ENCODE assay signal across 12 cellular contexts in genomic region chr1:25486602-25487001, GRCh38. TPM values are rescaled to one million over a fixed set of nuclear protein-coding genes. Genes with fewer than 3 reads are reported as not detected.
A peak's percentile ranks its signal among the peaks of the same experiment; 100 is the strongest.
DNase-seq lines count a peak whose midpoint lies in the region; ATAC-seq, FAIRE-seq and TF ChIP-seq lines count a peak whose summit lies in the region.
"Had no signal": no experiment of that assay in that cellular context is flagged by ENCODE, and none has a peak within 500 bp of the region (broad histone marks: within the 10 kb centered on the region; RNA-seq: fewer than 3 reads in every experiment).

No MANE protein-coding gene starts in this region.

- H3K14ac ChIP-seq in H1 (ENCODE audit: insufficient read length) = no peak overlapping the region

- no peak overlapping the region for H4K5ac ChIP-seq in H1 (ENCODE audit: insufficient read length, low read depth, low read length)

- no peaks in the 10 kb centered on the region for H3K9me3 ChIP-seq in H1 (ENCODE audit: insufficient read depth in 2 of 2, low read depth in 1 of 2, low read length in 1 of 2)
- H3K9me3 ChIP-seq: lower lobe of right lung had no signal

- no peak overlapping the region for H3K4me2 ChIP-seq in H1 (ENCODE audit: insufficient read depth in 1 of 2, low read depth in 2 of 2, low read length in 2 of 2)

- POLR2A ChIA-PET in activated CD8-positive, alpha-beta T cell treated with anti-CD3 and anti-CD28 coated beads for 36 hours (lab: Charles Lee) = no interaction called here
- POLR2A ChIA-PET in activated CD8-positive, alpha-beta T cell treated with anti-CD3 and anti-CD28 coated beads, Interleukin-2, amount 10 ng/mL, durations not matched to agents 7 days and 5 days (lab: Charles Lee) = no interaction called here
- POLR2A ChIA-PET in H1 (lab: Charles Lee; ENCODE audit: partially characterized antibody) = interaction anchor here (1.3 kb wide), 1 partner anchor 19 kb away, joined by 3 read pairs; no protein-coding TSS in a partner anchor

- H4K91ac ChIP-seq in H1 (replicated peaks; ENCODE audit: insufficient read length, low read length) = no peak overlapping the region

- H3K9ac ChIP-seq in H1 (replicated peaks in 1 of 4; ENCODE audit: extremely low read depth in 1 of 4, low read depth in 3 of 4, low read length in 3 of 4) = no peak overlapping the region

- H2BK20ac ChIP-seq in H1 (ENCODE audit: low read length) = no peak overlapping the region

- H3K4me1 ChIP-seq in H1 (replicated peaks in 1 of 4; ENCODE audit: control insufficient read depth in 3 of 4, insufficient read depth in 4 of 4, low read length in 3 of 4) = peaks cover 0 to 9% (median 6%) of the 10 kb centered on the region in 4 experiments; a peak in 4 of 7 replicates
- H3K4me1 ChIP-seq: lower lobe of right lung had no signal

- H3K4me3 ChIP-seq in H1 (ENCODE audit: extremely low read depth in 1 of 4, insufficient read depth in 2 of 4, low read depth in 3 of 4, low read length in 4 of 4) = no peak overlapping the region
- H3K4me3 ChIP-seq: lower lobe of right lung had no signal

- no peaks in the 10 kb centered on the region for H3K79me2 ChIP-seq in H1 (ENCODE audit: control insufficient read depth in 1 of 2, insufficient read depth in 2 of 2, low read length in 2 of 2)

- TF ChIP-seq CTCF in activated CD8-positive, alpha-beta T cell treated with anti-CD3 and anti-CD28 coated beads for 36 hours (IDR thresholded peaks at IDR 0.05) = no peak
- peak; percentile 30 to 38 (median 38) for TF ChIP-seq CTCF in H1 (IDR thresholded peaks at IDR 0.05; ENCODE audit: control extremely low read depth in 1 of 3, insufficient read depth in 1 of 3, low read depth in 1 of 3, low read length in 3 of 3)
- no peak for TF ChIP-seq CTCF in GM10266 (IDR thresholded peaks at IDR 0.05; ENCODE audit: control insufficient read depth, insufficient read depth, low read depth, missing control alignments)

- no peaks in the 10 kb centered on the region for H3K23me2 ChIP-seq in H1 (ENCODE audit: low read depth, low read length)

- no peak overlapping the region for H3K27ac ChIP-seq in H1 (ENCODE audit: low read depth, low read length)
- H3K27ac ChIP-seq: lower lobe of right lung had no signal

- no peaks in the 10 kb centered on the region for H3K9me3 Mint-ChIP-seq in activated CD8-positive, alpha-beta T cell treated with anti-CD3 and anti-CD28 coated beads for 36 hours
- H3K9me3 Mint-ChIP-seq in activated CD8-positive, alpha-beta T cell treated with anti-CD3 and anti-CD28 coated beads, Interleukin-2, amount 10 ng/mL, durations not matched to agents 7 days and 5 days (ENCODE audit: insufficient read depth) = no peaks in the 10 kb centered on the region
- H3K9me3 Mint-ChIP-seq in activated T-cell treated with anti-CD3 and anti-CD28 coated beads, Interleukin-2, amount 50 U/mL, for 4 hours = no peaks in the 10 kb centered on the region

- no peak overlapping the region for H3K4ac ChIP-seq in H1 (replicated peaks; ENCODE audit: insufficient read length, low read depth, low read length)

- no peak overlapping the region for H3K27ac Mint-ChIP-seq in activated CD8-positive, alpha-beta T cell treated with anti-CD3 and anti-CD28 coated beads for 36 hours
- H3K27ac Mint-ChIP-seq in activated CD8-positive, alpha-beta T cell treated with anti-CD3 and anti-CD28 coated beads, Interleukin-2, amount 10 ng/mL, durations not matched to agents 7 days and 5 days = no peak overlapping the region

- peak; percentile 86 for FAIRE-seq in H1 (lab: Jason Lieb, UNC)
- no peak for FAIRE-seq in frontal cortex (lab: Jason Lieb, UNC)
- FAIRE-seq: RCC 7860 had no signal

- H2BK5ac ChIP-seq in H1 (ENCODE audit: low read depth, low read length) = no peak overlapping the region

- no peak overlapping the region for H3K56ac ChIP-seq in H1 (replicated peaks; ENCODE audit: insufficient read length, low read depth, low read length)

- peaks cover 26% of the 10 kb centered on the region for H3K36me3 Mint-ChIP-seq in activated CD8-positive, alpha-beta T cell treated with anti-CD3 and anti-CD28 coated beads for 36 hours (ENCODE audit: low read depth)
- H3K36me3 Mint-ChIP-seq in activated CD8-positive, alpha-beta T cell treated with anti-CD3 and anti-CD28 coated beads, Interleukin-2, amount 10 ng/mL, durations not matched to agents 7 days and 5 days (ENCODE audit: low read depth) = peaks cover 49% of the 10 kb centered on the region
- peaks cover 41% of the 10 kb centered on the region for H3K36me3 Mint-ChIP-seq in activated T-cell treated with anti-CD3 and anti-CD28 coated beads, Interleukin-2, amount 50 U/mL, for 4 hours (ENCODE audit: insufficient read depth)

- TF ChIP-seq RAD21 in H1 (IDR thresholded peaks at IDR 0.05 in 1 of 2, conservative IDR thresholded peaks at IDR 0.05 in 1 of 2; ENCODE audit: low read depth in 2 of 2, low read length in 2 of 2) = peak; percentile 22 to 39

- peaks cover 0 to 13% (median under 1%) of the 10 kb centered on the region in 4 experiments; a peak in 2 of 8 replicates for H3K36me3 ChIP-seq in H1 (ENCODE audit: control insufficient read depth in 2 of 4, insufficient read depth in 4 of 4, low read length in 3 of 4)

- no peak overlapping the region for H2BK120ac ChIP-seq in H1 (replicated peaks; ENCODE audit: low read depth, low read length)

- H2AK5ac ChIP-seq in H1 (ENCODE audit: low read depth, low read length) = no peak overlapping the region

- 77% methylated on average over 1 of the region's 1 CpG; no CpG with 5 or more reads in 1 of the 2 experiments for WGBS in H1 (ENCODE audit: extremely low coverage in 1 of 2, insufficient coverage in 1 of 2, insufficient read length in 1 of 2, insufficient replicate concordance in 2 of 2, low coverage in 1 of 2, low lambda C conversion rate in 2 of 2, missing lambda C conversion rate in 1 of 2), 2 experiments

- H4K8ac ChIP-seq in H1 (ENCODE audit: extremely low read depth, insufficient read depth, low read length) = no peak overlapping the region

- no peak for TF ChIP-seq EP300 in H1 (IDR thresholded peaks at IDR 0.05; ENCODE audit: borderline replicate concordance in 1 of 2, low read depth in 2 of 2, low read length in 2 of 2)

- H3K18ac ChIP-seq in H1 (ENCODE audit: extremely low read depth, low read length) = no peak overlapping the region

- H2BK12ac ChIP-seq in H1 (ENCODE audit: low read depth, low read length) = no peak overlapping the region

- no peak overlapping the region for H3K4me3 Mint-ChIP-seq in activated CD8-positive, alpha-beta T cell treated with anti-CD3 and anti-CD28 coated beads for 36 hours
- no peak overlapping the region for H3K4me3 Mint-ChIP-seq in activated CD8-positive, alpha-beta T cell treated with anti-CD3 and anti-CD28 coated beads, Interleukin-2, amount 10 ng/mL, durations not matched to agents 7 days and 5 days
- no peak overlapping the region for H3K4me3 Mint-ChIP-seq in activated T-cell treated with anti-CD3 and anti-CD28 coated beads, Interleukin-2, amount 50 U/mL, for 4 hours

- intact Hi-C loops in activated CD8-positive, alpha-beta T cell treated with anti-CD3 and anti-CD28 coated beads for 36 hours (cut with micrococcal nuclease) = no loop called here

- H3K4me1 Mint-ChIP-seq in activated CD8-positive, alpha-beta T cell treated with anti-CD3 and anti-CD28 coated beads for 36 hours (ENCODE audit: low read depth) = peaks cover 12% of the 10 kb centered on the region
- peaks cover 3% of the 10 kb centered on the region for H3K4me1 Mint-ChIP-seq in activated CD8-positive, alpha-beta T cell treated with anti-CD3 and anti-CD28 coated beads, Interleukin-2, amount 10 ng/mL, durations not matched to agents 7 days and 5 days (ENCODE audit: low read depth)
- peaks cover 8% of the 10 kb centered on the region for H3K4me1 Mint-ChIP-seq in activated T-cell treated with anti-CD3 and anti-CD28 coated beads, Interleukin-2, amount 50 U/mL, for 4 hours (ENCODE audit: low read depth)

- H3K27me3 ChIP-seq in H1 (replicated peaks in 1 of 4; ENCODE audit: control insufficient read depth in 3 of 4, extremely low read depth in 1 of 4, insufficient read depth in 3 of 4, low read length in 3 of 4) = no peaks in the 10 kb centered on the region

- H3K23ac ChIP-seq in H1 (ENCODE audit: insufficient read length) = no peak overlapping the region

- H2AFZ ChIP-seq in H1 (ENCODE audit: low read length) = no peak overlapping the region

- CTCF ChIA-PET in activated CD8-positive, alpha-beta T cell treated with anti-CD3 and anti-CD28 coated beads for 36 hours (lab: Charles Lee) = interaction anchor here (1.1 to 7.1 kb wide), 13 partner anchors 9 to 349 kb away, joined by 3 to 77 read pairs (median 8); no protein-coding TSS in a partner anchor
- CTCF ChIA-PET in activated CD8-positive, alpha-beta T cell treated with anti-CD3 and anti-CD28 coated beads, Interleukin-2, amount 10 ng/mL, durations not matched to agents 7 days and 5 days (lab: Charles Lee) = interaction anchor here (0.7 to 6.2 kb wide), 13 partner anchors 9 to 80 kb away, joined by 3 to 76 read pairs (median 9); no protein-coding TSS in a partner anchor
- CTCF ChIA-PET in H1 (lab: Charles Lee; ENCODE audit: partially characterized antibody) = interaction anchor here (0.7 to 10.8 kb wide), 17 partner anchors 8 to 1411 kb away, joined by 3 to 93 read pairs (median 9); no protein-coding TSS in a partner anchor

- peak; percentile 28 for DNase-seq in activated CD8-positive, alpha-beta T cell treated with anti-CD3 and anti-CD28 coated beads for 36 hours
- no peak for DNase-seq in activated CD8-positive, alpha-beta T cell treated with anti-CD3 and anti-CD28 coated beads, Interleukin-2, amount 10 ng/mL, durations not matched to agents 7 days and 5 days
- DNase-seq in NCI-H345 (lab: John Stamatoyannopoulos, UW) (peak; percentile 35), H1 (ENCODE audit: low read depth in 1 of 2, low spot score in 2 of 2) (no peak), pons (ENCODE audit: low spot score) (peak; percentile 44), frontal cortex (ENCODE audit: low spot score in 2 of 2) (no peak), GM10266 (ENCODE audit: extremely low spot score) (no peak)
- no peak for DNase-seq in activated T-cell treated with anti-CD3 and anti-CD28 coated beads, Interleukin-2, amount 50 U/mL, for 4 hours
- DNase-seq: amniotic stem cell, foreskin melanocyte, lower lobe of right lung had no signal

- no peak overlapping the region for H2BK15ac ChIP-seq in H1 (ENCODE audit: low read length)

- H4K20me1 ChIP-seq in H1 (replicated peaks in 1 of 2; ENCODE audit: control insufficient read depth in 1 of 2, insufficient read depth in 2 of 2, low read length in 2 of 2) = peaks cover 0 to 2% of the 10 kb centered on the region in 2 experiments

- TF ChIP-seq POLR2A in H1 (IDR thresholded peaks at IDR 0.05; ENCODE audit: control extremely low read depth in 1 of 2, low read depth in 2 of 2, low read length in 2 of 2) = no peak

- no peak for ATAC-seq in activated CD8-positive, alpha-beta T cell treated with anti-CD3 and anti-CD28 coated beads for 36 hours
- no peak for ATAC-seq in activated CD8-positive, alpha-beta T cell treated with anti-CD3 and anti-CD28 coated beads, Interleukin-2, amount 10 ng/mL, durations not matched to agents 7 days and 5 days
- no peak for ATAC-seq in activated T-cell treated with anti-CD3 and anti-CD28 coated beads, Interleukin-2, amount 50 U/mL, for 4 hours
- ATAC-seq: lower lobe of right lung had no signal

- no peaks in the 10 kb centered on the region for H3K27me3 Mint-ChIP-seq in activated CD8-positive, alpha-beta T cell treated with anti-CD3 and anti-CD28 coated beads for 36 hours
- no peaks in the 10 kb centered on the region for H3K27me3 Mint-ChIP-seq in activated CD8-positive, alpha-beta T cell treated with anti-CD3 and anti-CD28 coated beads, Interleukin-2, amount 10 ng/mL, durations not matched to agents 7 days and 5 days (ENCODE audit: low read depth)
- H3K27me3 Mint-ChIP-seq in activated T-cell treated with anti-CD3 and anti-CD28 coated beads, Interleukin-2, amount 50 U/mL, for 4 hours (ENCODE audit: low read depth) = no peaks in the 10 kb centered on the region

- H3K79me1 ChIP-seq in H1 (ENCODE audit: low read depth, low read length) = no peaks in the 10 kb centered on the region

RNA-seq across cellular contexts. Expression of gene MACO1, which starts 55.9 kb away (rescaled TPM):
- 10 to 100 TPM; 17.1 to 18.0 TPM for total RNA-seq in activated CD8-positive, alpha-beta T cell treated with anti-CD3 and anti-CD28 coated beads for 36 hours
- 10 to 100 TPM; 16.4 to 17.2 TPM for total RNA-seq in activated CD8-positive, alpha-beta T cell treated with anti-CD3 and anti-CD28 coated beads, Interleukin-2, amount 10 ng/mL, durations not matched to agents 7 days and 5 days
- 15.1 and 15.8 TPM in 2 replicates for total RNA-seq in H1 (2021; fragmentation: NEBNext Ultra II Directional; extraction: Animal tissue kit (Norgen Biotek cat#: 25700))
- polyA plus RNA-seq in H1 (2011; rRNA removed) = 2.4 and 3.5 TPM in 2 replicates
- 4.5 TPM for polyA plus RNA-seq in H1 (2011; cell fraction: cytosol; rRNA removed)
- polyA plus RNA-seq in H1 (2011; cell fraction: nucleus; rRNA removed) = 4.2 TPM
- polyA plus RNA-seq in H1 (2012, experiment 1 of 2) = 7.5 to 12.5 TPM (median 8.7 TPM) in 4 replicates
- polyA plus RNA-seq in H1 (2012, experiment 2 of 2) = 2.1 TPM
- polyA plus RNA-seq in H1 (2013, experiment 1 of 2) = 30.4 TPM
- 34.2 TPM for polyA plus RNA-seq in H1 (2013, experiment 2 of 2)
- 4.8 and 6.1 TPM in 2 replicates for polyA minus RNA-seq in H1 (2011; rRNA and poly(A)+ RNA removed)
- 4.8 TPM for polyA minus RNA-seq in H1 (2011; cell fraction: cytosol; rRNA and poly(A)+ RNA removed)
- polyA minus RNA-seq in H1 (2011; cell fraction: nucleus; rRNA and poly(A)+ RNA removed) = 6.7 TPM
- total RNA-seq in activated T-cell treated with anti-CD3 and anti-CD28 coated beads, Interleukin-2, amount 50 U/mL, for 4 hours = 10 to 100 TPM; 14.4 to 17.9 (median 16.4) TPM
- 103 TPM for total RNA-seq in frontal cortex

RNA-seq across cellular contexts. Expression of gene LDLRAP1, which starts 56.8 kb away (rescaled TPM):
- total RNA-seq in activated CD8-positive, alpha-beta T cell treated with anti-CD3 and anti-CD28 coated beads for 36 hours = 10 to 100 TPM; 13.4 to 14.5 TPM
- total RNA-seq in activated CD8-positive, alpha-beta T cell treated with anti-CD3 and anti-CD28 coated beads, Interleukin-2, amount 10 ng/mL, durations not matched to agents 7 days and 5 days = 10 to 100 TPM; 30.7 to 31.3 TPM
- total RNA-seq in H1 (2021; fragmentation: NEBNext Ultra II Directional; extraction: Animal tissue kit (Norgen Biotek cat#: 25700)) = 12.8 and 14.0 TPM in 2 replicates
- 13.2 and 16.3 TPM in 2 replicates for polyA plus RNA-seq in H1 (2011; rRNA removed)
- 10.4 TPM for polyA plus RNA-seq in H1 (2011; cell fraction: cytosol; rRNA removed)
- 16.7 TPM for polyA plus RNA-seq in H1 (2011; cell fraction: nucleus; rRNA removed)
- polyA plus RNA-seq in H1 (2012, experiment 1 of 2) = 9.3 to 13.5 TPM (median 11.9 TPM) in 4 replicates
- 13.0 TPM for polyA plus RNA-seq in H1 (2012, experiment 2 of 2)
- 9.4 TPM for polyA plus RNA-seq in H1 (2013, experiment 1 of 2)
- polyA plus RNA-seq in H1 (2013, experiment 2 of 2) = 9.6 TPM
- polyA minus RNA-seq in H1 (2011; rRNA and poly(A)+ RNA removed) = 9.7 and 11.7 TPM in 2 replicates
- polyA minus RNA-seq in H1 (2011; cell fraction: cytosol; rRNA and poly(A)+ RNA removed) = 8.3 TPM
- 9.7 TPM for polyA minus RNA-seq in H1 (2011; cell fraction: nucleus; rRNA and poly(A)+ RNA removed)
- total RNA-seq in activated T-cell treated with anti-CD3 and anti-CD28 coated beads, Interleukin-2, amount 50 U/mL, for 4 hours = 10 to 100 TPM in 1 of 3 donors, 1 to 10 TPM in 2; 7.6 to 11.4 (median 9.2) TPM
- 1.6 TPM for total RNA-seq in frontal cortex

Comparison
In these comparisons a context has a peak if more than half of its experiments do, and no peak if none do; other contexts are left out.
1. DNase-seq: peak in activated CD8-positive, alpha-beta T cell treated with anti-CD3 and anti-CD28 coated beads for 36 hours (single experiment), NCI-H345 (single experiment) and pons (single experiment); none in activated CD8-positive, alpha-beta T cell treated with anti-CD3 and anti-CD28 coated beads, Interleukin-2, amount 10 ng/mL, durations not matched to agents 7 days and 5 days (single experiment), H1 (0 of 2), activated T-cell treated with anti-CD3 and anti-CD28 coated beads, Interleukin-2, amount 50 U/mL, for 4 hours (single experiment), frontal cortex (0 of 2) and GM10266 (single experiment).
2. CTCF ChIP-seq: peak in H1 (3 of 3); none in activated CD8-positive, alpha-beta T cell treated with anti-CD3 and anti-CD28 coated beads for 36 hours (single experiment) and GM10266 (single experiment).